ENCODE assay signal across 15 cellular contexts in the genomic region with DNA sequence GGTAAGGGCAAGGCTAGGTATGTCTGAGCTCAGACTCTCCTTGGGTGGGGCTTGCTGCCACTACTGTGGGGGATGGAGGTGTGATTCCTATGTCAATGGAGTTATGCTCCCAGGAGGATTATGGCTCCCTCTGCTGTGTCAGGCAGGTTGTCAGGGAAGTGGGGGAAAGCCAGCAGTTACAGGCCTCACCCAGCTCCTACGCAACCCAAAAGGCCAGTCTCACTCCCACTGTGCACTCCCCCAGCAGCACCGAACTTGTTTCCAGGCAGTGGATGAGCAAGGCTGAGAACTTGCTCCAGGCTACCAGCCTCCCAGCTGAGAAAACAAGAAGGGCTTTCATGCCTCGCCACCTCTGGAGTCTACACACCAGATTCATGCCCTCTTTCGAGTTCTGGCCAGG. TPM values are rescaled to one million over a fixed set of nuclear protein-coding genes. Genes with fewer than 3 reads are reported as not detected.
DNase-seq lines count a peak whose midpoint lies in the region; ATAC-seq and TF ChIP-seq lines count a peak whose summit lies in the region.
"Had no signal": no experiment of that assay in that cellular context is flagged by ENCODE, and none has a peak within 500 bp of the region (broad histone marks: within the 10 kb centered on the region; RNA-seq: fewer than 3 reads in every experiment).

No MANE protein-coding gene starts in this region.

- H3K4me3 ChIP-seq in choroid plexus epithelial cell (ENCODE audit: low read depth, low read length) (no peak overlapping the region), osteoblast (ENCODE audit: insufficient read depth, low read length) (no peak overlapping the region)

- H3K36me3 ChIP-seq in osteoblast (ENCODE audit: insufficient read depth, low read length) = no peaks in the 10 kb centered on the region

- H3K27ac ChIP-seq in osteoblast (ENCODE audit: low read depth, low read length) = no peak overlapping the region

- no peaks in the 10 kb centered on the region for H4K20me1 ChIP-seq in osteoblast (ENCODE audit: insufficient read depth, low read length)

- no peaks in the 10 kb centered on the region for H3K9me3 ChIP-seq in osteoblast (ENCODE audit: low read depth, low read length)

- TF ChIP-seq CTCF in choroid plexus epithelial cell (conservative IDR thresholded peaks at IDR 0.05; ENCODE audit: low read depth, low read length) (peak; percentile 56), osteoblast (IDR thresholded peaks at IDR 0.05; ENCODE audit: extremely low read depth, low read depth, low read length) (peak; percentile 8)

- H3K79me2 ChIP-seq in osteoblast (ENCODE audit: insufficient read depth, low read length) = no peaks in the 10 kb centered on the region

- H3K27me3 ChIP-seq in osteoblast (ENCODE audit: insufficient read depth, low read length) = no peaks in the 10 kb centered on the region

- H3K4me2 ChIP-seq in osteoblast (ENCODE audit: insufficient read depth, low read length) = no peak overlapping the region

- peak overlapping the region; percentile 66 for H2AFZ ChIP-seq in osteoblast (ENCODE audit: low read length)

- no peak for ATAC-seq in HG03469 (IDR thresholded peaks at IDR 0.05; ENCODE audit: unreplicated experiment)

- DNase-seq in NCI-H2171 treated with DMSO at 0.1 percent for 48 hours (lab: John Stamatoyannopoulos, UW) (peak; percentile 28), NCI-H2171 (lab: John Stamatoyannopoulos, UW) (no peak), NCI-H146 treated with DMSO at 0.1 percent for 48 hours (lab: John Stamatoyannopoulos, UW; ENCODE audit: unreplicated experiment) (peak; percentile 15), choroid plexus epithelial cell (ENCODE audit: low read depth) (no peak), osteoblast (ENCODE audit: insufficient read length, low spot score, missing footprints) (no peak), NCI-H524 treated with DMSO at 0.1 percent for 48 hours (lab: John Stamatoyannopoulos, UW) (no peak), D341Med (ENCODE audit: low spot score) (no peak)
- DNase-seq: activated CD4-positive, alpha-beta T cell treated with anti-CD3 and anti-CD28 coated beads, Interleukin-2, amount 10 ng/mL, durations not matched to agents 7 days and 5 days; activated gamma-delta T cell; central memory CD4-positive, alpha-beta T cell; naive B cell; small intestine had no signal

- peaks cover 4% of the 10 kb centered on the region for H3K4me1 ChIP-seq in osteoblast (ENCODE audit: insufficient read depth, low read length)

RNA-seq across cellular contexts. Expression of a gene that starts 18.2 kb away (rescaled TPM):
- not detected in 2 replicates for total RNA-seq in osteoblast
- total RNA-seq: fibroblast of lung, urinary bladder had no signal

RNA-seq across cellular contexts. Expression of a gene that starts 53.8 kb away (rescaled TPM):
- total RNA-seq in osteoblast = 345 and 377 TPM in 2 replicates

Comparison
In these comparisons a context has a peak if more than half of its experiments do, and no peak if none do; other contexts are left out.
1. DNase-seq: peak in NCI-H2171 treated with DMSO at 0.1 percent for 48 hours (single experiment) and NCI-H146 treated with DMSO at 0.1 percent for 48 hours (single experiment); none in NCI-H2171 (single experiment), choroid plexus epithelial cell (single experiment), osteoblast (single experiment), NCI-H524 treated with DMSO at 0.1 percent for 48 hours (single experiment) and D341Med (single experiment).